12 cellular contexts compared by ENCODE assay signal in genomic region chr1:201597551-201598230, GRCh38. TPM values are rescaled to one million over a fixed set of nuclear protein-coding genes. Genes with fewer than 3 reads are reported as not detected.
A peak's percentile ranks its signal among the peaks of the same experiment; 100 is the strongest.
DNase-seq lines count a peak whose midpoint lies in the region; ATAC-seq and TF ChIP-seq lines count a peak whose summit lies in the region.
"Had no signal": no experiment of that assay in that cellular context is flagged by ENCODE, and none has a peak within 500 bp of the region (broad histone marks: within the 10 kb centered on the region; RNA-seq: fewer than 3 reads in every experiment).

No MANE protein-coding gene starts in this region.

- TF ChIP-seq POLR2A in GM18505 (IDR thresholded peaks at IDR 0.05; ENCODE audit: borderline replicate concordance, extremely low read depth, insufficient read depth, insufficient read length) = no peak

- ATAC-seq in activated naive CD4-positive, alpha-beta T cell treated with anti-CD3 and anti-CD28 coated beads, Interleukin-2, amount 50 U/mL, for 72 hours = no peak
- ATAC-seq in GM18505 (IDR thresholded peaks at IDR 0.05; ENCODE audit: unreplicated experiment) = no peak

- peaks cover 15 to 72% (median 30%) of the 10 kb centered on the region in 5 donors for H3K4me1 ChIP-seq in subcutaneous abdominal adipose tissue (ENCODE audit: control insufficient read depth in 5 of 5, insufficient read depth in 5 of 5, low read length in 5 of 5)

- H3K9ac ChIP-seq in subcutaneous abdominal adipose tissue (ENCODE audit: low read length in 5 of 5) = peak overlapping the region in 1 of 5 donors; percentile 24

- DNase-seq in NCI-H2227 (lab: John Stamatoyannopoulos, UW; ENCODE audit: unreplicated experiment) (peak; percentile 13), NCI-H2227 treated with DMSO at 0.1 percent for 48 hours (lab: John Stamatoyannopoulos, UW) (no peak), NCI-H524 (lab: John Stamatoyannopoulos, UW) (peak; percentile 74 to 84), glomerular endothelial cell (ENCODE audit: extremely low read depth, low read depth, low spot score) (peak; percentile 75)
- no peak for DNase-seq in activated naive CD4-positive, alpha-beta T cell treated with anti-CD3 and anti-CD28 coated beads, Interleukin-2, amount 50 U/mL, for 72 hours (ENCODE audit: low spot score in 2 of 2)
- no peak for DNase-seq in stimulated activated CD8-positive, alpha-beta memory T cell treated with anti-CD3 and anti-CD28 coated beads, Interleukin-4, amount 100 ng/mL, for 48 hours
- DNase-seq: activated naive CD8-positive, alpha-beta T cell treated with anti-CD3 and anti-CD28 coated beads for 36 hours; MV-4-11; testis had no signal

- no peaks in the 10 kb centered on the region for H3K36me3 Mint-ChIP-seq in activated naive CD4-positive, alpha-beta T cell treated with anti-CD3 and anti-CD28 coated beads, Interleukin-2, amount 50 U/mL, for 72 hours
- H3K36me3 Mint-ChIP-seq: activated naive CD8-positive, alpha-beta T cell treated with anti-CD3 and anti-CD28 coated beads for 36 hours had no signal

- H3K9me3 ChIP-seq in subcutaneous abdominal adipose tissue (ENCODE audit: control insufficient read depth in 5 of 5, low read length in 5 of 5) = no peaks in the 10 kb centered on the region
- H3K9me3 ChIP-seq: testis had no signal

- no peak overlapping the region for H3K4me3 ChIP-seq in subcutaneous abdominal adipose tissue (ENCODE audit: low read depth in 1 of 5, low read length in 5 of 5)
- H3K4me3 ChIP-seq: testis had no signal

- H3K27ac Mint-ChIP-seq in activated naive CD4-positive, alpha-beta T cell treated with anti-CD3 and anti-CD28 coated beads, Interleukin-2, amount 50 U/mL, for 72 hours = no peak overlapping the region
- H3K27ac Mint-ChIP-seq: activated naive CD8-positive, alpha-beta T cell treated with anti-CD3 and anti-CD28 coated beads for 36 hours; memory B cell had no signal

- no peaks in the 10 kb centered on the region for H3K27me3 ChIP-seq in subcutaneous abdominal adipose tissue (ENCODE audit: control insufficient read depth in 5 of 5, insufficient read depth in 4 of 5, low read length in 5 of 5)
- H3K27me3 ChIP-seq: testis had no signal

- no peaks in the 10 kb centered on the region for H3K9me3 Mint-ChIP-seq in activated naive CD4-positive, alpha-beta T cell treated with anti-CD3 and anti-CD28 coated beads, Interleukin-2, amount 50 U/mL, for 72 hours
- H3K9me3 Mint-ChIP-seq: activated naive CD8-positive, alpha-beta T cell treated with anti-CD3 and anti-CD28 coated beads for 36 hours; memory B cell had no signal

- H3K27ac ChIP-seq in subcutaneous abdominal adipose tissue (ENCODE audit: low read depth, low read length) = peak overlapping the region; percentile 66

- no peaks in the 10 kb centered on the region for H3K36me3 ChIP-seq in subcutaneous abdominal adipose tissue (ENCODE audit: control insufficient read depth in 5 of 5, insufficient read depth in 5 of 5, low read length in 5 of 5)

RNA-seq across cellular contexts. Expression of gene NAV1, which starts 58.8 kb away (rescaled TPM):
- 58.9 and 145 TPM in 2 replicates for total RNA-seq in glomerular endothelial cell
- 1 to 10 TPM in 1 of 2 donors, under 1 TPM in 1; 0.48 to 3.1 TPM for total RNA-seq in activated naive CD4-positive, alpha-beta T cell treated with anti-CD3 and anti-CD28 coated beads, Interleukin-2, amount 50 U/mL, for 72 hours

Comparison
In these comparisons a context has a peak if more than half of its experiments do, and no peak if none do; other contexts are left out.
1. DNase-seq: peak in NCI-H2227 (single experiment), NCI-H524 (2 of 2) and glomerular endothelial cell (single experiment); none in NCI-H2227 treated with DMSO at 0.1 percent for 48 hours (single experiment), activated naive CD4-positive, alpha-beta T cell treated with anti-CD3 and anti-CD28 coated beads, Interleukin-2, amount 50 U/mL, for 72 hours (0 of 2) and stimulated activated CD8-positive, alpha-beta memory T cell treated with anti-CD3 and anti-CD28 coated beads, Interleukin-4, amount 100 ng/mL, for 48 hours (single experiment).
2. RNA of gene NAV1, which starts 58.8 kb away (total RNA-seq): 58.9 to 145 TPM in glomerular endothelial cell; 0.48 to 3.1 TPM in activated naive CD4-positive, alpha-beta T cell treated with anti-CD3 and anti-CD28 coated beads, Interleukin-2, amount 50 U/mL, for 72 hours; every median in the first group is over 10 times any median in the second.